In genomic region chr4:113941836-113942235, GRCh38 we compare ENCODE assay signal across 28 cellular contexts. TPM values are rescaled to one million over a fixed set of nuclear protein-coding genes. Genes with fewer than 3 reads are reported as not detected.
"Had no signal": no experiment of that assay in that cellular context is flagged by ENCODE, and none has a peak within 500 bp of the region (broad histone marks: within the 10 kb centered on the region; RNA-seq: fewer than 3 reads in every experiment).

No MANE protein-coding gene starts in this region.

- FAIRE-seq: islet of Langerhans, urothelium cell line had no signal

- H3K36me3 Mint-ChIP-seq: activated CD4-positive, alpha-beta memory T cell treated with anti-CD3 and anti-CD28 coated beads for 36 hours; activated naive CD4-positive, alpha-beta T cell treated with anti-CD3 and anti-CD28 coated beads, Interleukin-2, amount 10 ng/mL, durations not matched to agents 7 days and 5 days; activated naive CD8-positive, alpha-beta T cell treated with anti-CD3 and anti-CD28 coated beads, Interleukin-2, amount 10 ng/mL, durations not matched to agents 7 days and 5 days; memory B cell; natural killer cell treated with Interleukin-12 subunit alpha and Interleukin-12 subunit beta and Interleukin-15 and Interleukin-18, amount 100 ng/mL, for 72 hours had no signal

- H3K27ac Mint-ChIP-seq: activated CD4-positive, alpha-beta memory T cell treated with anti-CD3 and anti-CD28 coated beads for 36 hours; activated CD4-positive, alpha-beta T cell treated with anti-CD3 and anti-CD28 coated beads, Interleukin-2, amount 10 ng/mL, durations not matched to agents 24 days and 14 days; activated naive CD4-positive, alpha-beta T cell treated with anti-CD3 and anti-CD28 coated beads, Interleukin-2, amount 10 ng/mL, durations not matched to agents 7 days and 5 days; activated naive CD8-positive, alpha-beta T cell treated with anti-CD3 and anti-CD28 coated beads, Interleukin-2, amount 10 ng/mL, durations not matched to agents 7 days and 5 days; memory B cell; natural killer cell treated with Interleukin-12 subunit alpha and Interleukin-12 subunit beta and Interleukin-15 and Interleukin-18, amount 100 ng/mL, for 72 hours; T-helper 1 cell treated with Interleukin-12 subunit alpha and Interleukin-12 subunit beta and Interleukin-4 antibody, amounts not matched to agents 30 μg/mL and 1 μg/mL, for 36 hours had no signal

- H3K27me3 ChIP-seq: ascending aorta, esophagus squamous epithelium, spleen, tibial nerve had no signal

- ATAC-seq: left ventricle myocardium superior; natural killer cell treated with Interleukin-12 subunit alpha and Interleukin-12 subunit beta and Interleukin-15 and Interleukin-18, amount 100 ng/mL, for 72 hours; right cardiac atrium had no signal

- H3K9me3 Mint-ChIP-seq: activated CD4-positive, alpha-beta memory T cell treated with anti-CD3 and anti-CD28 coated beads for 36 hours; activated CD4-positive, alpha-beta T cell treated with anti-CD3 and anti-CD28 coated beads, Interleukin-2, amount 10 ng/mL, durations not matched to agents 24 days and 14 days; activated naive CD4-positive, alpha-beta T cell treated with anti-CD3 and anti-CD28 coated beads, Interleukin-2, amount 10 ng/mL, durations not matched to agents 7 days and 5 days; activated naive CD8-positive, alpha-beta T cell treated with anti-CD3 and anti-CD28 coated beads, Interleukin-2, amount 10 ng/mL, durations not matched to agents 7 days and 5 days; memory B cell; natural killer cell treated with Interleukin-12 subunit alpha and Interleukin-12 subunit beta and Interleukin-15 and Interleukin-18, amount 100 ng/mL, for 72 hours; T-helper 1 cell treated with Interleukin-12 subunit alpha and Interleukin-12 subunit beta and Interleukin-4 antibody, amounts not matched to agents 30 μg/mL and 1 μg/mL, for 36 hours had no signal

- H3K27ac ChIP-seq: ascending aorta, epithelial cell of prostate, esophagus squamous epithelium, spleen, tibial nerve had no signal

- H3K9me3 ChIP-seq: ascending aorta, esophagus squamous epithelium, tibial nerve had no signal

- H3K4me3 Mint-ChIP-seq: activated CD4-positive, alpha-beta memory T cell treated with anti-CD3 and anti-CD28 coated beads for 36 hours; activated CD4-positive, alpha-beta T cell treated with anti-CD3 and anti-CD28 coated beads, Interleukin-2, amount 10 ng/mL, durations not matched to agents 24 days and 14 days; activated naive CD4-positive, alpha-beta T cell treated with anti-CD3 and anti-CD28 coated beads, Interleukin-2, amount 10 ng/mL, durations not matched to agents 7 days and 5 days; activated naive CD8-positive, alpha-beta T cell treated with anti-CD3 and anti-CD28 coated beads, Interleukin-2, amount 10 ng/mL, durations not matched to agents 7 days and 5 days; memory B cell; natural killer cell treated with Interleukin-12 subunit alpha and Interleukin-12 subunit beta and Interleukin-15 and Interleukin-18, amount 100 ng/mL, for 72 hours; T-helper 1 cell treated with Interleukin-12 subunit alpha and Interleukin-12 subunit beta and Interleukin-4 antibody, amounts not matched to agents 30 μg/mL and 1 μg/mL, for 36 hours had no signal

- H3K36me3 ChIP-seq: ascending aorta, esophagus squamous epithelium, spleen, tibial nerve had no signal

- H3K4me3 ChIP-seq: ascending aorta, esophagus squamous epithelium, spleen, tibial nerve had no signal

- DNase-seq: activated CD4-positive, alpha-beta memory T cell treated with anti-CD3 and anti-CD28 coated beads for 36 hours; activated CD4-positive, alpha-beta T cell treated with anti-CD3 and anti-CD28 coated beads, Interleukin-2, amount 10 ng/mL, durations not matched to agents 24 days and 14 days; activated CD4-positive, CD25-positive, alpha-beta regulatory T cell treated with anti-CD3 and anti-CD28 coated beads, Interleukin-2, amount 50 U/mL, for 72 hours; activated CD8-positive, alpha-beta memory T cell treated with anti-CD3 and anti-CD28 coated beads, Interleukin-2, amount 50 U/mL, for 4 hours; activated gamma-delta T cell; activated naive CD4-positive, alpha-beta T cell treated with anti-CD3 and anti-CD28 coated beads, Interleukin-2, amount 10 ng/mL, durations not matched to agents 7 days and 5 days; activated naive CD8-positive, alpha-beta T cell treated with anti-CD3 and anti-CD28 coated beads, Interleukin-2, amount 10 ng/mL, durations not matched to agents 7 days and 5 days; activated T-cell treated with anti-CD3 and anti-CD28 coated beads, Interleukin-2, amount 50 U/mL, for 1 hour; central memory CD4-positive, alpha-beta T cell; effector CD8-positive, alpha-beta T cell; esophagus squamous epithelium; foreskin melanocyte; left ventricle myocardium superior; posterior cingulate gyrus; right cardiac atrium; spleen; stimulated activated naive CD4-positive, alpha-beta T cell treated with Interleukin-2 at 50 U/mL for 16 hours; SW 1271; T1000 had no signal

- H3K4me1 Mint-ChIP-seq: memory B cell had no signal

- H3K27me3 Mint-ChIP-seq: activated CD4-positive, alpha-beta memory T cell treated with anti-CD3 and anti-CD28 coated beads for 36 hours; activated naive CD4-positive, alpha-beta T cell treated with anti-CD3 and anti-CD28 coated beads, Interleukin-2, amount 10 ng/mL, durations not matched to agents 7 days and 5 days; activated naive CD8-positive, alpha-beta T cell treated with anti-CD3 and anti-CD28 coated beads, Interleukin-2, amount 10 ng/mL, durations not matched to agents 7 days and 5 days had no signal

- H3K4me1 ChIP-seq: spleen, tibial nerve had no signal

RNA-seq across cellular contexts. Expression of gene ARSJ, which starts 37.6 kb away (rescaled TPM):
- total RNA-seq: activated CD4-positive, alpha-beta T cell treated with anti-CD3 and anti-CD28 coated beads, Interleukin-2, amount 10 ng/mL, durations not matched to agents 24 days and 14 days; activated CD8-positive, alpha-beta memory T cell treated with anti-CD3 and anti-CD28 coated beads for 36 hours had no signal
